25 cellular contexts compared by ENCODE assay signal in genomic region chr14:74476107-74476506, GRCh38. TPM values are rescaled to one million over a fixed set of nuclear protein-coding genes. Genes with fewer than 3 reads are reported as not detected.
DNase-seq lines count a peak whose midpoint lies in the region; ATAC-seq, FAIRE-seq and TF ChIP-seq lines count a peak whose summit lies in the region.
"Had no signal": no experiment of that assay in that cellular context is flagged by ENCODE, and none has a peak within 500 bp of the region (broad histone marks: within the 10 kb centered on the region; RNA-seq: fewer than 3 reads in every experiment).

No MANE protein-coding gene starts in this region.

- H3K4me3 ChIP-seq in astrocyte (ENCODE audit: insufficient read depth, low read depth, low read length) (no peak overlapping the region), skeletal muscle tissue (ENCODE audit: low read length in 3 of 3) (no peak overlapping the region)
- H3K4me3 ChIP-seq: GM23338, sigmoid colon, SJSA1 had no signal

- H3K27ac Mint-ChIP-seq in HFFc6 (peak overlapping the region; percentile 86), astrocyte (ENCODE audit: unreplicated experiment) (peak overlapping the region; percentile 7)
- H3K27ac Mint-ChIP-seq: activated CD4-positive, alpha-beta T cell treated with anti-CD3 and anti-CD28 coated beads, Interleukin-2, amount 10 ng/mL, durations not matched to agents 7 days and 5 days; activated naive CD8-positive, alpha-beta T cell; activated T-helper 1 cell treated with anti-CD3 and anti-CD28 coated beads, Interleukin-12 subunit alpha, Interleukin-12 subunit beta, Interleukin-2, Interleukin-4 antibody, amounts not matched to agents 30 ng/mL and 10 ng/mL and 1 ng/mL, durations not matched to agents 14 hours and 24 hours and 36 hours; CD8-positive, alpha-beta T cell; dendritic cell treated with granulocyte-macrophage colony-stimulating factor and Interleukin-4, amounts not matched to agents 40 ng/mL and 50 ng/mL, for 4 days; GM23338; natural killer cell; T-helper 17 cell had no signal

- DNase-seq in HFFc6 (no peak), astrocyte (ENCODE audit: low read depth) (no peak), left ventricle myocardium superior (peak; percentile 42), posterior cingulate gyrus (no peak), HPDE6-E6E7 (ENCODE audit: extremely low spot score) (no peak), glomerular visceral epithelial cell (ENCODE audit: extremely low spot score) (no peak)
- DNase-seq in activated CD4-positive, alpha-beta T cell treated with anti-CD3 and anti-CD28 coated beads, Interleukin-2, amount 50 U/mL, for 1 hour = no peak
- DNase-seq: activated CD4-positive, alpha-beta T cell treated with anti-CD3 and anti-CD28 coated beads, Interleukin-2, amount 10 ng/mL, durations not matched to agents 7 days and 5 days; CD8-positive, alpha-beta T cell; GDM1; natural killer cell; NCI-H1092 treated with DMSO at 0.1 percent for 48 hours; NCI-H2081; NK-92 treated with Interleukin-12 subunit alpha and Interleukin-12 subunit beta, amount 100 ng/mL, for 24 hours; sigmoid colon; T-helper 17 cell had no signal

- H4K20me1 ChIP-seq in astrocyte (ENCODE audit: insufficient read depth, low read length) = no peaks in the 10 kb centered on the region

- TF ChIP-seq CTCF in HFFc6 (IDR thresholded peaks at IDR 0.05) (no peak), astrocyte (IDR thresholded peaks at IDR 0.05; ENCODE audit: insufficient read depth, low read depth, low read length) (no peak)

- no peak for FAIRE-seq in astrocyte (lab: Jason Lieb, UNC)

- H3K36me3 ChIP-seq in astrocyte (ENCODE audit: insufficient read depth, low read length) (peaks cover 2% of the 10 kb centered on the region), skeletal muscle tissue (ENCODE audit: control insufficient read depth in 3 of 3, insufficient read depth in 3 of 3, low read length in 3 of 3) (peaks cover 7 to 22% (median 21%) of the 10 kb centered on the region in 3 donors)
- H3K36me3 ChIP-seq: SJSA1 had no signal

- no peaks in the 10 kb centered on the region for H3K27me3 ChIP-seq in astrocyte (ENCODE audit: insufficient read depth, low read length)
- no peaks in the 10 kb centered on the region for H3K27me3 ChIP-seq in skeletal muscle tissue (ENCODE audit: control insufficient read depth in 3 of 3, insufficient read depth in 3 of 3, low read length in 3 of 3)
- H3K27me3 ChIP-seq: sigmoid colon, SJSA1 had no signal

- H3K9me3 ChIP-seq in astrocyte (ENCODE audit: insufficient read depth, low read depth, low read length) = no peaks in the 10 kb centered on the region
- no peaks in the 10 kb centered on the region for H3K9me3 ChIP-seq in skeletal muscle tissue (ENCODE audit: control insufficient read depth in 3 of 3, low read length in 3 of 3)
- H3K9me3 ChIP-seq: sigmoid colon, SJSA1 had no signal

- peak overlapping the region; percentile 3 for H3K4me2 ChIP-seq in astrocyte (ENCODE audit: low read length)
- H3K4me2 ChIP-seq: GM23338 had no signal

- H3K4me1 Mint-ChIP-seq in HFFc6 (ENCODE audit: low read depth) (peaks cover 28% of the 10 kb centered on the region), astrocyte (ENCODE audit: low read depth, unreplicated experiment) (peaks cover 19% of the 10 kb centered on the region)
- H3K4me1 Mint-ChIP-seq: activated CD4-positive, alpha-beta T cell treated with anti-CD3 and anti-CD28 coated beads, Interleukin-2, amount 10 ng/mL, durations not matched to agents 7 days and 5 days; natural killer cell had no signal

- peaks cover 9% of the 10 kb centered on the region for H3K4me1 ChIP-seq in astrocyte (ENCODE audit: insufficient read depth, low read length)
- peaks cover 24 to 28% (median 26%) of the 10 kb centered on the region in 3 donors for H3K4me1 ChIP-seq in skeletal muscle tissue (ENCODE audit: control insufficient read depth in 3 of 3, insufficient read depth in 3 of 3, low read length in 3 of 3)
- H3K4me1 ChIP-seq: sigmoid colon, SJSA1 had no signal

- H2AFZ ChIP-seq in astrocyte (ENCODE audit: low read depth, low read length) = no peak overlapping the region
- H2AFZ ChIP-seq: GM23338 had no signal

- peak; percentile 90 for ATAC-seq in left ventricle myocardium superior
- ATAC-seq: CD8-positive, alpha-beta T cell; natural killer cell; Panc1; T-helper 17 cell had no signal

- H3K36me3 Mint-ChIP-seq in HFFc6 (ENCODE audit: low read depth) = no peaks in the 10 kb centered on the region
- peaks cover 8% of the 10 kb centered on the region for H3K36me3 Mint-ChIP-seq in astrocyte (ENCODE audit: low read depth, unreplicated experiment)
- H3K36me3 Mint-ChIP-seq: natural killer cell had no signal

- H3K27ac ChIP-seq in astrocyte (ENCODE audit: low read depth, low read length) = no peak overlapping the region
- no peak overlapping the region for H3K27ac ChIP-seq in skeletal muscle tissue (ENCODE audit: low read depth, low read length)
- H3K27ac ChIP-seq: sigmoid colon, SJSA1, VCaP had no signal

- no peaks in the 10 kb centered on the region for H3K79me2 ChIP-seq in astrocyte (ENCODE audit: insufficient read depth, low read length)

- intact Hi-C loops in left ventricle myocardium superior (cut with micrococcal nuclease) = loop anchor here (5.0 kb wide), 1 partner anchor 114 kb away; no protein-coding TSS in a partner anchor
- intact Hi-C loops in posterior cingulate gyrus (cut with DNase I) = no loop called here

- H3K27me3 Mint-ChIP-seq in HFFc6 (ENCODE audit: insufficient read depth) = no peaks in the 10 kb centered on the region; the same call in 1 of the 2 replicates
- peaks cover under 1% of the 10 kb centered on the region for H3K27me3 Mint-ChIP-seq in astrocyte (ENCODE audit: low read depth, unreplicated experiment)
- H3K27me3 Mint-ChIP-seq: activated CD4-positive, alpha-beta T cell treated with anti-CD3 and anti-CD28 coated beads, Interleukin-2, amount 10 ng/mL, durations not matched to agents 7 days and 5 days; activated naive CD8-positive, alpha-beta T cell; dendritic cell treated with granulocyte-macrophage colony-stimulating factor and Interleukin-4, amounts not matched to agents 40 ng/mL and 50 ng/mL, for 4 days; T-helper 17 cell had no signal

- H3K9me3 Mint-ChIP-seq in HFFc6 = no peaks in the 10 kb centered on the region
- H3K9me3 Mint-ChIP-seq in astrocyte (ENCODE audit: unreplicated experiment) = no peaks in the 10 kb centered on the region
- H3K9me3 Mint-ChIP-seq: activated CD4-positive, alpha-beta T cell treated with anti-CD3 and anti-CD28 coated beads, Interleukin-2, amount 10 ng/mL, durations not matched to agents 7 days and 5 days; activated T-helper 1 cell treated with anti-CD3 and anti-CD28 coated beads, Interleukin-12 subunit alpha, Interleukin-12 subunit beta, Interleukin-2, Interleukin-4 antibody, amounts not matched to agents 30 ng/mL and 10 ng/mL and 1 ng/mL, durations not matched to agents 14 hours and 24 hours and 36 hours; CD8-positive, alpha-beta T cell; GM23338; natural killer cell had no signal

- H3K9ac ChIP-seq in astrocyte (ENCODE audit: low read length) = peak overlapping the region; percentile 31
- peak overlapping the region in 2 of 3 donors; percentile 5 to 47 for H3K9ac ChIP-seq in skeletal muscle tissue (ENCODE audit: low read depth in 1 of 3, low read length in 3 of 3)

- H3K4me3 Mint-ChIP-seq in HFFc6 = no peak overlapping the region; the same call in 1 of the 2 replicates
- no peak overlapping the region for H3K4me3 Mint-ChIP-seq in astrocyte (ENCODE audit: unreplicated experiment)
- H3K4me3 Mint-ChIP-seq: activated CD4-positive, alpha-beta T cell treated with anti-CD3 and anti-CD28 coated beads, Interleukin-2, amount 10 ng/mL, durations not matched to agents 7 days and 5 days; activated naive CD8-positive, alpha-beta T cell; activated T-helper 1 cell treated with anti-CD3 and anti-CD28 coated beads, Interleukin-12 subunit alpha, Interleukin-12 subunit beta, Interleukin-2, Interleukin-4 antibody, amounts not matched to agents 30 ng/mL and 10 ng/mL and 1 ng/mL, durations not matched to agents 14 hours and 24 hours and 36 hours; CD8-positive, alpha-beta T cell; dendritic cell treated with granulocyte-macrophage colony-stimulating factor and Interleukin-4, amounts not matched to agents 40 ng/mL and 50 ng/mL, for 4 days; GM23338; natural killer cell; T-helper 17 cell had no signal

RNA-seq across cellular contexts. Expression of gene NPC2, which starts 17.0 kb away (rescaled TPM):
- total RNA-seq in HFFc6 (2021; fragmentation: NEBNext Ultra II Directional; extraction: Animal tissue kit (Norgen Biotek cat#: 25700)) = 10 to 100 TPM; 69.1 to 89.9 (median 78.8) TPM
- total RNA-seq in astrocyte = 134 and 178 TPM in 2 replicates
- 105 TPM for total RNA-seq in left ventricle myocardium superior
- total RNA-seq in skeletal muscle tissue = 104 TPM

RNA-seq across cellular contexts. Expression of gene ISCA2, which starts 17.5 kb away (rescaled TPM):
- total RNA-seq in HFFc6 (2021; fragmentation: NEBNext Ultra II Directional; extraction: Animal tissue kit (Norgen Biotek cat#: 25700)) = 10 to 100 TPM; 27.7 to 39.4 (median 30.5) TPM
- total RNA-seq in astrocyte (21.2 and 23.6 TPM in 2 replicates), left ventricle myocardium superior (37.5 TPM), skeletal muscle tissue (19.8 TPM)

RNA-seq across cellular contexts. Expression of gene SYNDIG1L, which starts 50.1 kb away (rescaled TPM):
- not detected for total RNA-seq in HFFc6 (2021; fragmentation: NEBNext Ultra II Directional; extraction: Animal tissue kit (Norgen Biotek cat#: 25700))
- total RNA-seq in astrocyte (not detected in 2 replicates), left ventricle myocardium superior (0.22 TPM), skeletal muscle tissue (under 0.01 TPM)
- total RNA-seq: activated CD4-positive, alpha-beta T cell treated with anti-CD3 and anti-CD28 coated beads, Interleukin-2, amount 10 ng/mL, durations not matched to agents 7 days and 5 days; activated T-helper 1 cell treated with anti-CD3 and anti-CD28 coated beads, Interleukin-12 subunit alpha, Interleukin-12 subunit beta, Interleukin-2, Interleukin-4 antibody, amounts not matched to agents 30 ng/mL and 10 ng/mL and 1 ng/mL, durations not matched to agents 14 hours and 24 hours and 36 hours; CD8-positive, alpha-beta T cell; NCI-H460; SJSA1; T-helper 17 cell had no signal
